In genomic region chr7:2209146-2209960, GRCh38 we compare ENCODE assay signal across 8 cellular contexts.
DNase-seq lines count a peak whose midpoint lies in the region; ATAC-seq lines count a peak whose summit lies in the region.

No MANE protein-coding gene starts in this region.

- DNase-seq in ELF-1 (ENCODE audit: low read depth, low spot score) (peak; percentile 84), NCI-H128 (lab: John Stamatoyannopoulos, UW; ENCODE audit: unreplicated experiment) (peak; percentile 22), ecto neural progenitor cell (ENCODE audit: low spot score) (peak; percentile 86), medulla oblongata (ENCODE audit: extremely low spot score) (peak; percentile 81)
- DNase-seq in activated CD4-positive, alpha-beta T cell treated with anti-CD3 and anti-CD28 coated beads for 24 hours (ENCODE audit: low read depth in 2 of 2), result peak; percentile 15 to 23
- DNase-seq in stimulated activated CD8-positive, alpha-beta memory T cell treated with anti-CD3 and anti-CD28 coated beads, Interleukin-7, amount 100 ng/mL, for 48 hours (ENCODE audit: extremely low read depth in 1 of 2, low read depth in 1 of 2), result peak; percentile 15 to 17

- peak; percentile 64 for ATAC-seq in GM21825 (IDR thresholded peaks at IDR 0.05; ENCODE audit: unreplicated experiment)
- no peak for ATAC-seq in HG03139 (IDR thresholded peaks at IDR 0.05; ENCODE audit: unreplicated experiment)

Comparison
In these comparisons a context has a peak if more than half of its experiments do, and no peak if none do; other contexts are left out.
1. DNase-seq: peak in every context shown above with its lines; median percentile 86 in ecto neural progenitor cell; 84 in ELF-1; 81 in medulla oblongata; 22 in NCI-H128; 19 in activated CD4-positive, alpha-beta T cell treated with anti-CD3 and anti-CD28 coated beads for 24 hours; 16 in stimulated activated CD8-positive, alpha-beta memory T cell treated with anti-CD3 and anti-CD28 coated beads, Interleukin-7, amount 100 ng/mL, for 48 hours.